In genomic region chrY:16715278-16715677, GRCh38 we compare ENCODE assay signal across 20 cellular contexts.
DNase-seq lines count a peak whose midpoint lies in the region; ATAC-seq, FAIRE-seq and TF ChIP-seq lines count a peak whose summit lies in the region.
"Had no signal": no experiment of that assay in that cellular context is flagged by ENCODE, and none has a peak within 500 bp of the region (broad histone marks: within the 10 kb centered on the region; RNA-seq: fewer than 3 reads in every experiment).

No MANE protein-coding gene starts in this region.

- TF ChIP-seq POLR2A in HepG2 (IDR thresholded peaks at IDR 0.05; ENCODE audit: insufficient read depth in 1 of 2, low read depth in 2 of 2, low read length in 2 of 2) = no peak
- no peak for TF ChIP-seq POLR2A in right lobe of liver (IDR thresholded peaks at IDR 0.05)

- POLR2A ChIA-PET in HepG2 (lab: Yijun Ruan, JAX) (no interaction called here), SK-N-SH (lab: Yijun Ruan, JAX) (no interaction called here)

- CTCF ChIA-PET in HepG2 (lab: Yijun Ruan, JAX; ENCODE audit: low intra/inter-chr PET ratio, low total read pairs) = no interaction called here
- CTCF ChIA-PET in SK-N-SH (lab: Yijun Ruan, JAX) = no interaction called here

- H3K9me2 ChIP-seq in SK-N-SH = no peaks in the 10 kb centered on the region

- no peak for DNase-seq in HepG2 (ENCODE audit: low spot score)
- DNase-seq in right lobe of liver = no peak
- peak; percentile 3 for DNase-seq in epithelial cell of esophagus (ENCODE audit: low read depth)
- DNase-seq in renal cortical epithelial cell (ENCODE audit: low read depth) = peak; percentile 63
- DNase-seq in SK-N-SH = no peak
- no peak for DNase-seq in hypothalamus (lab: John Stamatoyannopoulos, UW)
- DNase-seq: AML-193; Caco-2; Calu3; CD4-positive, alpha-beta T cell; CD8-positive, alpha-beta T cell; DMS79 treated with DMSO at 0.1 percent for 48 hours; GF-D8 had no signal

- H3K36me3 ChIP-seq in HepG2 (replicated peaks in 1 of 2; ENCODE audit: control insufficient read depth in 1 of 2, insufficient read depth in 2 of 2, low read length in 2 of 2) = no peaks in the 10 kb centered on the region
- H3K36me3 ChIP-seq in right lobe of liver = no peaks in the 10 kb centered on the region
- no peaks in the 10 kb centered on the region for H3K36me3 ChIP-seq in SK-N-SH (replicated peaks in 1 of 2; ENCODE audit: control insufficient read depth in 1 of 2, insufficient read depth in 2 of 2, low read length in 1 of 2)
- H3K36me3 ChIP-seq: BLaER1 treated with 17β-estradiol and CSF1 and Interleukin-3, amounts not matched to agents 10 nM and 100 nM had no signal

- H3F3A ChIP-seq in SK-N-SH (replicated peaks; ENCODE audit: insufficient read depth) = no peaks in the 10 kb centered on the region

- intact Hi-C loops in HepG2 (cut with micrococcal nuclease; ENCODE audit: unreplicated experiment) = no loop called here
- intact Hi-C loops in right lobe of liver (cut with DNase I) = no loop called here

- no peak for TF ChIP-seq EP300 in HepG2 (IDR thresholded peaks at IDR 0.05; ENCODE audit: low read depth in 2 of 2, low read length in 2 of 2)
- no peak for TF ChIP-seq EP300 in HepG2 (CRISPR knock-in tag; IDR thresholded peaks at IDR 0.05; ENCODE audit: borderline replicate concordance)
- no peak for TF ChIP-seq EP300 in SK-N-SH (IDR thresholded peaks at IDR 0.05; ENCODE audit: borderline replicate concordance in 1 of 2, low read depth in 1 of 2, low read length in 1 of 2)

- ATAC-seq in HepG2 (no peak), right lobe of liver (no peak)
- ATAC-seq: A549; CD8-positive, alpha-beta T cell had no signal

- H3K27ac ChIP-seq in HepG2 (ENCODE audit: extremely low read length, insufficient read depth, low read length) (no peak overlapping the region), right lobe of liver (no peak overlapping the region), SK-N-SH (ENCODE audit: low read depth in 2 of 2, low read length in 1 of 2) (no peak overlapping the region)
- H3K27ac ChIP-seq: 22Rv1; A549; BLaER1 treated with 17β-estradiol and CSF1 and Interleukin-3, amounts not matched to agents 10 nM and 100 nM; C4-2B had no signal

- H3K79me2 ChIP-seq in HepG2 (ENCODE audit: insufficient read depth, low read length) = no peaks in the 10 kb centered on the region
- no peaks in the 10 kb centered on the region for H3K79me2 ChIP-seq in SK-N-SH (ENCODE audit: insufficient read depth)

- no TSS peak for BruUV-seq in HepG2 (replicated peaks; lab: Mats Ljungman, UMichigan)

- H4K20me1 ChIP-seq in HepG2 (ENCODE audit: insufficient read depth, low read length) (no peaks in the 10 kb centered on the region), SK-N-SH (ENCODE audit: insufficient read depth) (no peaks in the 10 kb centered on the region)
- H4K20me1 ChIP-seq: BLaER1 treated with 17β-estradiol and CSF1 and Interleukin-3, amounts not matched to agents 10 nM and 100 nM had no signal

- H3K27me3 ChIP-seq in HepG2 (ENCODE audit: control insufficient read depth in 1 of 2, insufficient read depth in 2 of 2, low read length in 2 of 2) = no peaks in the 10 kb centered on the region
- no peaks in the 10 kb centered on the region for H3K27me3 ChIP-seq in right lobe of liver
- no peaks in the 10 kb centered on the region for H3K27me3 ChIP-seq in SK-N-SH (ENCODE audit: insufficient read depth)
- H3K27me3 ChIP-seq: BLaER1 treated with 17β-estradiol and CSF1 and Interleukin-3, amounts not matched to agents 10 nM and 100 nM had no signal

- H3K9ac ChIP-seq in HepG2 (ENCODE audit: insufficient read depth, low read depth, low read length) (no peak overlapping the region), SK-N-SH (no peak overlapping the region)
- H3K9ac ChIP-seq: BLaER1 treated with 17β-estradiol and CSF1 and Interleukin-3, amounts not matched to agents 10 nM and 100 nM had no signal

- H3K4me3 ChIP-seq in HepG2 (replicated peaks in 1 of 3; ENCODE audit: insufficient read depth in 1 of 3, low read depth in 2 of 3, low read length in 3 of 3) = no peak overlapping the region
- H3K4me3 ChIP-seq in right lobe of liver = no peak overlapping the region
- no peak overlapping the region for H3K4me3 ChIP-seq in epithelial cell of esophagus (ENCODE audit: low read length)
- no peak overlapping the region for H3K4me3 ChIP-seq in SK-N-SH (ENCODE audit: low read depth in 2 of 2, low read length in 1 of 2)
- H3K4me3 ChIP-seq: A549; BLaER1 treated with 17β-estradiol and CSF1 and Interleukin-3, amounts not matched to agents 10 nM and 100 nM had no signal

- no peaks in the 10 kb centered on the region for H3K4me1 ChIP-seq in HepG2 (ENCODE audit: insufficient read depth, low read length)
- H3K4me1 ChIP-seq in right lobe of liver = no peaks in the 10 kb centered on the region
- H3K4me1 ChIP-seq in SK-N-SH (ENCODE audit: control insufficient read depth in 1 of 2, insufficient read depth in 2 of 2, low read depth in 1 of 2, low read length in 1 of 2) = no peaks in the 10 kb centered on the region
- H3K4me1 ChIP-seq: A549; BLaER1 treated with 17β-estradiol and CSF1 and Interleukin-3, amounts not matched to agents 10 nM and 100 nM; Caco-2 had no signal

- H3K4me2 ChIP-seq in HepG2 (ENCODE audit: low read depth, low read length) (no peak overlapping the region), SK-N-SH (no peak overlapping the region)
- H3K4me2 ChIP-seq: A549; BLaER1 treated with 17β-estradiol and CSF1 and Interleukin-3, amounts not matched to agents 10 nM and 100 nM had no signal

- FAIRE-seq in HepG2 (lab: Jason Lieb, UNC) = no peak
- FAIRE-seq: A549, D721Med, GM12891, GM19239 had no signal

- TF ChIP-seq CTCF in HepG2 (CRISPR knock-in tag; IDR thresholded peaks at IDR 0.05) (no peak), right lobe of liver (IDR thresholded peaks at IDR 0.05) (no peak), epithelial cell of esophagus (IDR thresholded peaks at IDR 0.05; ENCODE audit: insufficient read depth, low read depth, low read length, missing control alignments) (no peak), SK-N-SH (IDR thresholded peaks at IDR 0.05) (no peak)

- H2AFZ ChIP-seq in HepG2 (ENCODE audit: low read length) = no peak overlapping the region
- H2AFZ ChIP-seq in SK-N-SH (ENCODE audit: low read depth) = no peak overlapping the region

- H3K9me3 ChIP-seq in HepG2 (ENCODE audit: low read length) (peaks cover 41% of the 10 kb centered on the region), right lobe of liver (no peaks in the 10 kb centered on the region), SK-N-SH (no peaks in the 10 kb centered on the region)
- H3K9me3 ChIP-seq: A549; BLaER1 treated with 17β-estradiol and CSF1 and Interleukin-3, amounts not matched to agents 10 nM and 100 nM; Caco-2 had no signal

- in situ Hi-C loops in HepG2 (cut with HindIII; ENCODE audit: extremely low pct_ligation_motif_present, low pct_unique_long_range_greater_than_20kb) = no loop called here

- TF ChIP-seq RAD21 in HepG2 (CRISPR knock-in tag; IDR thresholded peaks at IDR 0.05) (no peak), SK-N-SH (IDR thresholded peaks at IDR 0.05; ENCODE audit: low read length) (no peak)

TF ChIP-seq in HepG2, 621 proteins besides CTCF, POLR2A, EP300 and RAD21:
- 0 out of 2 replicates have a peak, but pooled peaks have one; percentile 11 for TF ChIP-seq MAFF (IDR thresholded peaks at IDR 0.05; ENCODE audit: low read depth, low read length)
- no peak for TF ChIP-seq MYC (CRISPR knock-in tag; IDR thresholded peaks at IDR 0.05; ENCODE audit: borderline replicate concordance)
- peak; percentile 29 to 53; a peak in 2 of 4 replicates for TF ChIP-seq MAFK (conservative IDR thresholded peaks at IDR 0.05 in 1 of 2, IDR thresholded peaks at IDR 0.05 in 1 of 2; ENCODE audit: low read length in 2 of 2)

TF ChIP-seq in SK-N-SH, 30 proteins besides CTCF, POLR2A, EP300 and RAD21 (continues in another document):
- TF ChIP-seq ELF1 (IDR thresholded peaks at IDR 0.05) (no peak), TAF1 (IDR thresholded peaks at IDR 0.05; ENCODE audit: borderline replicate concordance, low read depth, low read length) (no peak), RCOR1 (IDR thresholded peaks at IDR 0.05; ENCODE audit: low read length) (no peak), REST (IDR thresholded peaks at IDR 0.05; ENCODE audit: low read depth, low read length) (no peak), PBX3 (IDR thresholded peaks at IDR 0.05) (no peak)

Comparison
In these comparisons a context has a peak if more than half of its experiments do, and no peak if none do; other contexts are left out.
1. DNase-seq: peak in epithelial cell of esophagus (single experiment) and renal cortical epithelial cell (single experiment); none in HepG2 (single experiment), right lobe of liver (0 of 3), SK-N-SH (single experiment) and hypothalamus (0 of 51).